Comparison of ENCODE assay signal across 8 cellular contexts in the genomic region with DNA sequence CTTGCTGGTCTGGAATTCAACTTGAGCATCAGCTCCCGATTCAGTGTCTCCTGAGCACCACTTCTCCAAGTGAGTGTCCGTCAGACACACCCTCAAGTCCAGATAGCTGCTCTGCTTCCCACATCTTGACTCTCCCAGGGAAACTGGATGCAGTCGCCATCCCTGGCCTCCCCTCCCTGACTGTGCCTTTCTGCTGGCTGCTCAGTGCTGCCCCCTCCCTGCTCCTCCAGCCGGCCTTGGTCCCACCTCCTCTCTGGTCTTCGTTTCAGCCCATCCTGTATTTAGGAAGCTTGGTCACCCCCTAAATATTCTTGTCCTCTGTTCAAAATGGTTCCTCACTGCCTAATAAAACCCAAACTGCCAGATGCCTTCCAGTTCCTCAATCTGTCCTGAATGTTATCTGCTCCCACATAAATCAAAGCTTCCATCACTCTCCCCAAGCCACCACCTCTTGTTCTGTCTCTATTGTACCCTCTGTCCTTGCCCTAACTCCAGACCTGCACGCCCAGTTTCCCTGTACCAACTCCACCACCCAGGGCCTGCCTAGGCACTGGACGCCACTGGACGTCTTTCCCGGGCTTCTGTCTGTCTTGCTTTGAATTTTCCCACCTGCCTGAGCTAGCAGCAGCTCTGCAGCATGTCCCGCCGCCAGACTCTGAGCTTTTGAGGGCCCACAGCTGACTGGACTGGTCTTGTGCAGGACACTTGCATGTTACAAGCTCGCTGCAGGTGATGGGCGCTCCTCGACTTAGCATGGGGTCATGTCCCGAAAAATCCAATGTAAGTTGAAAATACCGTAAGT. TPM values are rescaled to one million over a fixed set of nuclear protein-coding genes. Genes with fewer than 3 reads are reported as not detected.
A peak's percentile ranks its signal among the peaks of the same experiment; 100 is the strongest.
DNase-seq lines count a peak whose midpoint lies in the region; ATAC-seq and TF ChIP-seq lines count a peak whose summit lies in the region.

No MANE protein-coding gene starts in this region.

- no peaks in the 10 kb centered on the region for H3K4me1 ChIP-seq in OCI-LY7 (ENCODE audit: insufficient read depth, low read length, poor library complexity, severe bottlenecking)
- no peaks in the 10 kb centered on the region for H3K4me1 ChIP-seq in endodermal cell (ENCODE audit: control insufficient read depth, insufficient read depth, low read length)

- H3K4me1 Mint-ChIP-seq in activated T-cell treated with anti-CD3 and anti-CD28 coated beads, Interleukin-2, amount 50 U/mL, for 24 hours (ENCODE audit: low read depth) = peaks cover 24% of the 10 kb centered on the region
- no peaks in the 10 kb centered on the region for H3K4me1 Mint-ChIP-seq in endodermal cell

- intact Hi-C loops in OCI-LY7 (cut with micrococcal nuclease; ENCODE audit: unreplicated experiment) = no loop called here

- H3K27me3 ChIP-seq in endodermal cell (ENCODE audit: control insufficient read depth, insufficient read depth, low read length, poor library complexity, severe bottlenecking) = no peaks in the 10 kb centered on the region

- H3K4me3 ChIP-seq in OCI-LY7 (ENCODE audit: low read depth, low read length, poor library complexity, severe bottlenecking) (no peak overlapping the region), endodermal cell (ENCODE audit: low read length) (no peak overlapping the region)

- no peaks in the 10 kb centered on the region for H3K9me3 ChIP-seq in OCI-LY7 (ENCODE audit: low read length)
- H3K9me3 ChIP-seq in endodermal cell (ENCODE audit: control insufficient read depth, low read length) = peaks cover 18% of the 10 kb centered on the region

- 85 to 88% methylated on average over 16 of the region's 16 CpGs for WGBS in endodermal cell (ENCODE audit: insufficient coverage in 1 of 2, insufficient read length in 1 of 2), 2 experiments

- H3K9ac ChIP-seq in endodermal cell (ENCODE audit: extremely low read depth, low read length, poor library complexity, severe bottlenecking) = no peak overlapping the region

- H3K79me2 ChIP-seq in OCI-LY7 (ENCODE audit: insufficient read depth, low read depth, low read length) = no peaks in the 10 kb centered on the region

- ATAC-seq in HG02642 (IDR thresholded peaks at IDR 0.05; ENCODE audit: poor library complexity, unreplicated experiment) = no peak

- H3K4me2 ChIP-seq in OCI-LY7 (ENCODE audit: low read length) = no peak overlapping the region

- H3K36me3 ChIP-seq in OCI-LY7 (ENCODE audit: insufficient read depth, low read length) (no peaks in the 10 kb centered on the region), endodermal cell (ENCODE audit: control insufficient read depth, insufficient read depth, low read length) (peaks cover 21% of the 10 kb centered on the region)

- H3K36me3 Mint-ChIP-seq in activated T-cell treated with anti-CD3 and anti-CD28 coated beads, Interleukin-2, amount 50 U/mL, for 24 hours (ENCODE audit: low read depth) = peaks cover 29% of the 10 kb centered on the region
- peaks cover 42% of the 10 kb centered on the region for H3K36me3 Mint-ChIP-seq in endodermal cell (ENCODE audit: low read depth)

- no TSS peak for BruUV-seq in OCI-LY7 (replicated peaks; lab: Mats Ljungman, UMichigan)

- H3K27me3 Mint-ChIP-seq in activated T-cell treated with anti-CD3 and anti-CD28 coated beads, Interleukin-2, amount 50 U/mL, for 24 hours = no peaks in the 10 kb centered on the region
- H3K27me3 Mint-ChIP-seq in endodermal cell (ENCODE audit: insufficient read depth) = no peaks in the 10 kb centered on the region

- POLR2A ChIA-PET in OCI-LY7 (lab: Charles Lee) = interaction anchor here (1.0 kb wide), 1 partner anchor 12 kb away, joined by 3 read pairs; no protein-coding TSS in a partner anchor

- DNase-seq in activated T-cell treated with anti-CD3 and anti-CD28 coated beads, Interleukin-2, amount 50 U/mL, for 24 hours = peak; percentile 43
- no peak for DNase-seq in activated T-cell treated with anti-CD3 and anti-CD28 coated beads for 4 hours
- DNase-seq in OCI-LY7 (ENCODE audit: low spot score) = peak; percentile 4
- DNase-seq in endodermal cell = peak; percentile 90
- peak; percentile 40 for DNase-seq in stimulated activated CD8-positive, alpha-beta memory T cell treated with anti-CD3 and anti-CD28 coated beads, Interleukin-4, amount 100 ng/mL, for 48 hours
- DNase-seq in GM20000 (ENCODE audit: low spot score) = no peak
- DNase-seq in NCI-H226 = no peak

- no peaks in the 10 kb centered on the region for H3K9me3 Mint-ChIP-seq in activated T-cell treated with anti-CD3 and anti-CD28 coated beads, Interleukin-2, amount 50 U/mL, for 24 hours
- H3K9me3 Mint-ChIP-seq in endodermal cell = peaks cover 9% of the 10 kb centered on the region

- peak overlapping the region; percentile 70 for H3K4me3 Mint-ChIP-seq in activated T-cell treated with anti-CD3 and anti-CD28 coated beads, Interleukin-2, amount 50 U/mL, for 24 hours
- no peak overlapping the region for H3K4me3 Mint-ChIP-seq in endodermal cell

- H3K9me2 ChIP-seq in OCI-LY7 (ENCODE audit: insufficient read depth, low read length) = no peaks in the 10 kb centered on the region

- TF ChIP-seq CTCF in OCI-LY7 (conservative IDR thresholded peaks at IDR 0.05; ENCODE audit: low read length) (peak; percentile 69), endodermal cell (conservative IDR thresholded peaks at IDR 0.05) (peak; percentile 77), GM20000 (IDR thresholded peaks at IDR 0.05; ENCODE audit: extremely low read depth, missing control alignments) (no peak)

- CTCF ChIA-PET in OCI-LY7 (lab: Charles Lee; ENCODE audit: unreplicated experiment) = interaction anchor here (0.6 kb wide), 1 partner anchor 304 kb away, joined by 3 read pairs; no protein-coding TSS in a partner anchor

- peak overlapping the region; percentile 87 for H3K27ac Mint-ChIP-seq in activated T-cell treated with anti-CD3 and anti-CD28 coated beads, Interleukin-2, amount 50 U/mL, for 24 hours
- H3K27ac Mint-ChIP-seq in endodermal cell = no peak overlapping the region

- H2AFZ ChIP-seq in OCI-LY7 (ENCODE audit: low read length) = no peak overlapping the region

- H3K27ac ChIP-seq in OCI-LY7 (ENCODE audit: low read depth, low read length, poor library complexity, severe bottlenecking) (no peak overlapping the region), endodermal cell (ENCODE audit: low read depth, low read length) (no peak overlapping the region)

- no peaks in the 10 kb centered on the region for H4K20me1 ChIP-seq in OCI-LY7 (ENCODE audit: insufficient read depth, low read length)

RNA-seq across cellular contexts. Expression of gene CCDC92, which starts 33.8 kb away (rescaled TPM):
- 2.5 and 3.1 TPM in 2 replicates for total RNA-seq in OCI-LY7 (2014; rRNA removed; shearing (Covaris generic))
- total RNA-seq in OCI-LY7 (2022) (10.2 and 12.3 TPM in 2 replicates), endodermal cell (10 to 100 TPM; 37.9 to 45.1 TPM)
- 29.7 TPM for polyA plus RNA-seq in endodermal cell (2013, experiment 1 of 2)
- polyA plus RNA-seq in endodermal cell (2013, experiment 2 of 2) = 28.1 TPM

RNA-seq across cellular contexts. Expression of gene ZNF664, which starts 34.1 kb away (rescaled TPM):
- total RNA-seq in OCI-LY7 (2014; rRNA removed; shearing (Covaris generic)) = 45.6 and 60.0 TPM in 2 replicates
- total RNA-seq in OCI-LY7 (2022) = 59.8 and 67.1 TPM in 2 replicates
- 100 to 1,000 TPM; 131 to 139 TPM for total RNA-seq in endodermal cell
- 140 TPM for polyA plus RNA-seq in endodermal cell (2013, experiment 1 of 2)
- 134 TPM for polyA plus RNA-seq in endodermal cell (2013, experiment 2 of 2)

Comparison
In these comparisons a context has a peak if more than half of its experiments do, and no peak if none do; other contexts are left out.
1. DNase-seq: peak in activated T-cell treated with anti-CD3 and anti-CD28 coated beads, Interleukin-2, amount 50 U/mL, for 24 hours (single experiment), OCI-LY7 (single experiment), endodermal cell (single experiment) and stimulated activated CD8-positive, alpha-beta memory T cell treated with anti-CD3 and anti-CD28 coated beads, Interleukin-4, amount 100 ng/mL, for 48 hours (single experiment); none in activated T-cell treated with anti-CD3 and anti-CD28 coated beads for 4 hours (single experiment), GM20000 (single experiment) and NCI-H226 (single experiment).